Comparison of ENCODE assay signal across 26 cellular contexts in the genomic region with DNA sequence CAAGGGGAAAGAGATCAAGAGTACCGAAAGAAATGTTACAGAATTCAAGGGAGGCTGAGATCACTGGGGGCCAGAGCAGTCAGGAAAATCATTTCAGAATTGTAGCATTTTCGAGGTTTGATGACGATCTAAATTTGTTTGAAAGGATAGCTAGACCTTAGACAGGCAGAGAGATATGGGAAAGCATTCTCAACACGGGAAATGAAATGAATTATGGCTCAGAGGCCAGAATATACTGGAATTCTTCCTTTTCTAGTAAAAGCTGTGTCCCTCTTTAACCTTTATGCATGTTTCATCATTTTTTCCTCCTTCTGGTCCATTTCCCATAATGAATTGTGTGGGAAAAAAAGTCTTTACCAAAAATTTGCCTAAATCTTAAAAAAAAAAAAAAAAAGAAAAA.
"Had no signal": no experiment of that assay in that cellular context is flagged by ENCODE, and none has a peak within 500 bp of the region (broad histone marks: within the 10 kb centered on the region; RNA-seq: fewer than 3 reads in every experiment).

No MANE protein-coding gene starts in this region.

- H3K27ac ChIP-seq: brain microvascular endothelial cell, coronary artery, dorsolateral prefrontal cortex, gastroesophageal sphincter, heart right ventricle had no signal

- ATAC-seq: activated CD4-positive, alpha-beta T cell treated with anti-CD3 and anti-CD28 coated beads for 36 hours; activated naive CD4-positive, alpha-beta T cell treated with anti-CD3 and anti-CD28 coated beads, Interleukin-2, amount 50 U/mL, for 72 hours; activated T-cell treated with anti-CD3 and anti-CD28 coated beads, Interleukin-2, amount 50 U/mL, for 72 hours; esophagus mucosa; gastroesophageal sphincter; heart right ventricle had no signal

- H3K36me3 ChIP-seq: brain microvascular endothelial cell, gastroesophageal sphincter, heart right ventricle had no signal

- H3K9me3 ChIP-seq: gastroesophageal sphincter, heart right ventricle had no signal

- H3K4me3 ChIP-seq: coronary artery, dorsolateral prefrontal cortex, gastroesophageal sphincter, heart right ventricle had no signal

- DNase-seq: activated CD4-positive, alpha-beta memory T cell treated with anti-CD3 and anti-CD28 coated beads, Interleukin-2, amount 10 ng/mL, durations not matched to agents 7 days and 5 days; activated CD4-positive, alpha-beta T cell treated with anti-CD3 and anti-CD28 coated beads for 36 hours; activated CD4-positive, alpha-beta T cell treated with anti-CD3 and anti-CD28 coated beads, Interleukin-2, amount 10 ng/mL, durations not matched to agents 24 days and 14 days; activated CD4-positive, CD25-positive, alpha-beta regulatory T cell; activated CD4-positive, CD25-positive, alpha-beta regulatory T cell treated with anti-CD3 and anti-CD28 coated beads, Interleukin-2, amount 50 U/mL, for 72 hours; activated CD8-positive, alpha-beta memory T cell treated with anti-CD3 and anti-CD28 coated beads, Interleukin-2, amount 50 U/mL, for 48 hours; activated gamma-delta T cell; activated naive CD4-positive, alpha-beta T cell; activated naive CD4-positive, alpha-beta T cell treated with anti-CD3 and anti-CD28 coated beads, Interleukin-2, amount 10 ng/mL, durations not matched to agents 7 days and 5 days; activated naive CD8-positive, alpha-beta T cell treated with anti-CD3 and anti-CD28 coated beads, Interleukin-2, amount 10 ng/mL, durations not matched to agents 7 days and 5 days; activated T-cell treated with anti-CD3 and anti-CD28 coated beads for 4 hours; activated T-cell treated with anti-CD3 and anti-CD28 coated beads, Interleukin-2, amount 50 U/mL, for 24 hours; activated T-cell treated with anti-CD3 and anti-CD28 coated beads, Interleukin-2, amount 50 U/mL, for 72 hours; amniotic stem cell; anterior cingulate cortex; brain microvascular endothelial cell; dorsolateral prefrontal cortex; effector memory CD4-positive, alpha-beta T cell; endodermal cell; foreskin melanocyte; heart right ventricle; T-helper 2 cell had no signal

- H3K27me3 ChIP-seq: brain microvascular endothelial cell, gastroesophageal sphincter had no signal
